Comparison of ENCODE assay signal across 8 cellular contexts in genomic region chr1:8395433-8395866, GRCh38.
DNase-seq lines count a peak whose midpoint lies in the region; ATAC-seq and TF ChIP-seq lines count a peak whose summit lies in the region.

No MANE protein-coding gene starts in this region.

- H3K4me3 ChIP-seq in heart right ventricle (peak overlapping the region in 1 of 10 donors; percentile 34), left lung (peak overlapping the region in 1 of 2 donors; percentile 27)

- H3K36me3 ChIP-seq in heart right ventricle: peaks cover 0 to 38% (median 0%) of the 10 kb centered on the region in 9 donors
- H3K36me3 ChIP-seq in left lung: peaks cover 0 to 4% of the 10 kb centered on the region in 2 donors

- H3K36me3 Mint-ChIP-seq in T-helper 1 cell treated with Interleukin-12 subunit alpha and Interleukin-12 subunit beta and Interleukin-4 antibody, amounts not matched to agents 30 μg/mL and 1 μg/mL, for 36 hours (ENCODE audit: low read depth): peaks cover 23% of the 10 kb centered on the region
- peaks cover 37% of the 10 kb centered on the region for H3K36me3 Mint-ChIP-seq in type B pancreatic cell

- 45 to 72% methylated on average over 2 of the region's 2 CpGs for WGBS in heart right ventricle, 2 donors

- no peaks in the 10 kb centered on the region for H3K27me3 Mint-ChIP-seq in T-helper 1 cell treated with Interleukin-12 subunit alpha and Interleukin-12 subunit beta and Interleukin-4 antibody, amounts not matched to agents 30 μg/mL and 1 μg/mL, for 36 hours (ENCODE audit: low read depth)
- no peaks in the 10 kb centered on the region for H3K27me3 Mint-ChIP-seq in type B pancreatic cell

- H3K9me3 ChIP-seq in heart right ventricle (no peaks in the 10 kb centered on the region), left lung (no peaks in the 10 kb centered on the region)

- no peaks in the 10 kb centered on the region for H3K9me3 Mint-ChIP-seq in T-helper 1 cell treated with Interleukin-12 subunit alpha and Interleukin-12 subunit beta and Interleukin-4 antibody, amounts not matched to agents 30 μg/mL and 1 μg/mL, for 36 hours
- no peaks in the 10 kb centered on the region for H3K9me3 Mint-ChIP-seq in type B pancreatic cell

- ATAC-seq in heart right ventricle (peak in 2 of 8 donors; percentile 37 to 46), left ventricle myocardium superior (no peak), left lung (peak; percentile 39), HG02588 (IDR thresholded peaks at IDR 0.05; ENCODE audit: unreplicated experiment) (no peak)

- peaks cover 56% of the 10 kb centered on the region for H3K4me1 Mint-ChIP-seq in T-helper 1 cell treated with Interleukin-12 subunit alpha and Interleukin-12 subunit beta and Interleukin-4 antibody, amounts not matched to agents 30 μg/mL and 1 μg/mL, for 36 hours (ENCODE audit: low read depth)
- peaks cover 55% of the 10 kb centered on the region for H3K4me1 Mint-ChIP-seq in type B pancreatic cell (ENCODE audit: unreplicated experiment)

- peaks cover 16 to 91% (median 86%) of the 10 kb centered on the region in 9 donors for H3K4me1 ChIP-seq in heart right ventricle
- peaks cover 29 to 62% of the 10 kb centered on the region in 2 donors for H3K4me1 ChIP-seq in left lung

- H3K27ac Mint-ChIP-seq in T-helper 1 cell treated with Interleukin-12 subunit alpha and Interleukin-12 subunit beta and Interleukin-4 antibody, amounts not matched to agents 30 μg/mL and 1 μg/mL, for 36 hours: peak overlapping the region; percentile 57
- peak overlapping the region; percentile 30 for H3K27ac Mint-ChIP-seq in type B pancreatic cell

- H3K27ac ChIP-seq in heart right ventricle: peak overlapping the region in 9 of 10 donors; percentile 57 to 82 (median 73)
- H3K27ac ChIP-seq in left lung: peak overlapping the region in 1 of 2 donors; percentile 85

- no peak for DNase-seq in heart right ventricle
- DNase-seq in left ventricle myocardium superior: no peak
- DNase-seq in left lung: no peak
- DNase-seq in type B pancreatic cell (ENCODE audit: extremely low spot score, unreplicated experiment): no peak
- no peak for DNase-seq in NCI-H2081 treated with DMSO at 0.1 percent for 48 hours (lab: John Stamatoyannopoulos, UW)
- DNase-seq in NCI-H1694 treated with DMSO at 0.1 percent for 48 hours (lab: John Stamatoyannopoulos, UW): no peak

- intact Hi-C loops in heart right ventricle (cut with DNase I) (no loop called here), left ventricle myocardium superior (cut with micrococcal nuclease) (no loop called here), left lung (cut with DNase I) (no loop called here)

- no peak for TF ChIP-seq CTCF in heart right ventricle (IDR thresholded peaks at IDR 0.05)
- TF ChIP-seq CTCF in left lung (IDR thresholded peaks at IDR 0.05): no peak
- no peak for TF ChIP-seq CTCF in type B pancreatic cell (conservative IDR thresholded peaks at IDR 0.05)

- H3K27me3 ChIP-seq in heart right ventricle: no peaks in the 10 kb centered on the region
- H3K27me3 ChIP-seq in left lung: no peaks in the 10 kb centered on the region

- peak overlapping the region; percentile 53 for H3K4me3 Mint-ChIP-seq in T-helper 1 cell treated with Interleukin-12 subunit alpha and Interleukin-12 subunit beta and Interleukin-4 antibody, amounts not matched to agents 30 μg/mL and 1 μg/mL, for 36 hours
- H3K4me3 Mint-ChIP-seq in type B pancreatic cell: no peak overlapping the region
